In genomic region chr10:79505328-79505727, GRCh38 we compare ENCODE assay signal across 10 cellular contexts. TPM values are rescaled to one million over a fixed set of nuclear protein-coding genes. Genes with fewer than 3 reads are reported as not detected.
DNase-seq lines count a peak whose midpoint lies in the region; ATAC-seq and TF ChIP-seq lines count a peak whose summit lies in the region.
"Not testable (repeated sequence)": the region's sequence is repeated elsewhere in the genome, so short reads cannot be mapped to it uniquely, and the experiment has no call there.
"Had no signal": no experiment of that assay in that cellular context is flagged by ENCODE, and none has a peak within 500 bp of the region (broad histone marks: within the 10 kb centered on the region; RNA-seq: fewer than 3 reads in every experiment).

No MANE protein-coding gene starts in this region.

- intact Hi-C loops in Right ventricle myocardium inferior (cut with DNase I); left lung (cut with DNase I); upper lobe of right lung (cut with DNase I): not testable (repeated sequence)

- H3K27me3 ChIP-seq in left lung, upper lobe of right lung: not testable (repeated sequence)

- H3K27me3 Mint-ChIP-seq in T-helper 17 cell: peaks cover 42% of the 10 kb centered on the region

- H3K27ac Mint-ChIP-seq in T-helper 17 cell: peak overlapping the region; percentile 71

- not testable (repeated sequence) for ATAC-seq in T-helper 17 cell
- ATAC-seq in Right ventricle myocardium inferior (peak; percentile 21), left lung (peak; percentile 42), upper lobe of right lung (peak; percentile 47)

- H3K36me3 Mint-ChIP-seq in T-helper 17 cell (ENCODE audit: low read depth): peaks cover 10% of the 10 kb centered on the region

- H3K4me3 Mint-ChIP-seq in T-helper 17 cell: not testable (repeated sequence)

- H3K9me3 ChIP-seq in T-helper 17 cell (ENCODE audit: control insufficient read depth, low read length, poor library complexity, severe bottlenecking); left lung; upper lobe of right lung: not testable (repeated sequence)

- not testable (repeated sequence) for H3K4me1 ChIP-seq in left lung, upper lobe of right lung

- TF ChIP-seq CTCF in left lung (IDR thresholded peaks at IDR 0.05); upper lobe of right lung (IDR thresholded peaks at IDR 0.05): not testable (repeated sequence)

- H3K36me3 ChIP-seq in left lung, upper lobe of right lung: not testable (repeated sequence)

- H3K4me3 ChIP-seq in left lung, upper lobe of right lung: not testable (repeated sequence)

- DNase-seq in DMS 273 (lab: John Stamatoyannopoulos, UW; ENCODE audit: unreplicated experiment) (peak; percentile 75), H4 (ENCODE audit: low spot score) (peak; percentile 57), NCI-H446 treated with DMSO at 0.1 percent for 48 hours (lab: John Stamatoyannopoulos, UW) (peak; percentile 15), upper lobe of right lung (peak; percentile 68)
- DNase-seq in T-helper 17 cell; Right ventricle myocardium inferior (ENCODE audit: missing footprints); left lung: not testable (repeated sequence)

- H3K27ac ChIP-seq in left lung, upper lobe of right lung: not testable (repeated sequence)

- peaks cover 15% of the 10 kb centered on the region for H3K4me1 Mint-ChIP-seq in T-helper 17 cell

RNA-seq across cellular contexts. Expression of gene EIF5AL1, which starts 7.0 kb away (rescaled TPM):
- total RNA-seq in H4 (2014; rRNA removed; shearing (Covaris generic)): 0.68 and 0.81 TPM in 2 replicates
- total RNA-seq in T-helper 17 cell (under 1 TPM; 0.10 to 0.12 TPM), Right ventricle myocardium inferior (0.05 TPM), left lung (under 1 TPM; 0.24 to 0.76 TPM), upper lobe of right lung (0.14 TPM)

RNA-seq across cellular contexts. Expression of gene SFTPA2, which starts 54.9 kb away (rescaled TPM):
- total RNA-seq in H4 (2014; rRNA removed; shearing (Covaris generic)): not detected in 2 replicates
- total RNA-seq in T-helper 17 cell (not detected), Right ventricle myocardium inferior (0.51 TPM), left lung (over 10,000 TPM in 1 of 2 donors, 1,000 to 10,000 TPM in 1; 3,839 to 13,178 TPM), upper lobe of right lung (13,814 TPM)
- total RNA-seq: A172; CD4-positive, alpha-beta memory T cell; HepG2 had no signal

RNA-seq across cellular contexts. Expression of gene ZCCHC24, which starts 59.9 kb away (rescaled TPM):
- 8.7 and 8.8 TPM in 2 replicates for total RNA-seq in H4 (2014; rRNA removed; shearing (Covaris generic))
- total RNA-seq in T-helper 17 cell (1 to 10 TPM; 1.1 to 1.3 TPM), Right ventricle myocardium inferior (60.1 TPM), left lung (10 to 100 TPM; 31.2 to 42.4 TPM), upper lobe of right lung (32.4 TPM)

Comparison
In these comparisons a context has a peak if more than half of its experiments do, and no peak if none do; other contexts are left out.
1. RNA of gene SFTPA2, which starts 54.9 kb away (total RNA-seq): 13,814 TPM in upper lobe of right lung (single experiment) and 3,839 to 13,178 TPM in left lung; 0.51 TPM in Right ventricle myocardium inferior (single experiment), not detected in T-helper 17 cell and not detected in H4; every median in the first group is over 1,000 times any median in the second.